8 cellular contexts compared by ENCODE assay signal in genomic region chr6:63635563-63636515, GRCh38. TPM values are rescaled to one million over a fixed set of nuclear protein-coding genes. Genes with fewer than 3 reads are reported as not detected.
DNase-seq lines count a peak whose midpoint lies in the region; ATAC-seq and TF ChIP-seq lines count a peak whose summit lies in the region.

Gene PHF3, plus strand, starts transcription at chr6:63635802. Its CDS starts 10,750 bp downstream, at chr6:63646552.

- H3K27me3 ChIP-seq in gastroesophageal sphincter, result no peaks in the 10 kb centered on the region

- peaks cover 0 to 46% (median 13%) of the 10 kb centered on the region in 3 donors for H3K4me1 ChIP-seq in gastroesophageal sphincter

- peaks cover 2% of the 10 kb centered on the region for H3K36me3 Mint-ChIP-seq in activated naive CD4-positive, alpha-beta T cell treated with anti-CD3 and anti-CD28 coated beads, Interleukin-2, amount 10 ng/mL, durations not matched to agents 7 days and 5 days

- POLR2A ChIA-PET in GM10248 (lab: Yijun Ruan, JAX), result interaction anchor here (0.6 to 1.3 kb wide), 2 partner anchors 43 to 283 kb away, joined by 3 read pairs; no protein-coding TSS in a partner anchor

- CTCF ChIA-PET in GM10248 (lab: Yijun Ruan, JAX), result interaction anchor here (0.9 to 3.4 kb wide), 9 partner anchors 8 to 283 kb away, joined by 3 to 15 read pairs (median 5); no protein-coding TSS in a partner anchor
- CTCF ChIA-PET in activated naive CD4-positive, alpha-beta T cell treated with anti-CD3 and anti-CD28 coated beads, Interleukin-2, amount 10 ng/mL, durations not matched to agents 7 days and 5 days (lab: Charles Lee), result interaction anchor here (0.5 to 2.6 kb wide), 4 partner anchors 38 to 129 kb away, joined by 3 to 18 read pairs (median 4); no protein-coding TSS in a partner anchor

- H3K4me3 ChIP-seq in SK-N-MC, result peak within 1 kb of the TSS; percentile 83
- peak within 1 kb of the TSS; percentile 82 to 85 for H3K4me3 ChIP-seq in gastroesophageal sphincter

- peak; percentile 86 for ATAC-seq in HG02571 (IDR thresholded peaks at IDR 0.05; ENCODE audit: unreplicated experiment)
- peak; percentile 97 for ATAC-seq in gastroesophageal sphincter

- 0% methylated on average over 4 to 16 of the region's 127 CpGs for WGBS in gastroesophageal sphincter (ENCODE audit: low coverage in 1 of 2), 2 donors

- peak within 1 kb of the TSS; percentile 99 for H3K4me3 Mint-ChIP-seq in activated naive CD4-positive, alpha-beta T cell treated with anti-CD3 and anti-CD28 coated beads, Interleukin-2, amount 10 ng/mL, durations not matched to agents 7 days and 5 days

- peaks cover 46% of the 10 kb centered on the region for H3K4me1 Mint-ChIP-seq in activated naive CD4-positive, alpha-beta T cell treated with anti-CD3 and anti-CD28 coated beads, Interleukin-2, amount 10 ng/mL, durations not matched to agents 7 days and 5 days

- peak within 1 kb of the TSS; percentile 92 for H3K9ac ChIP-seq in SK-N-MC (ENCODE audit: insufficient read length)

- TF ChIP-seq EP300 in gastroesophageal sphincter (IDR thresholded peaks at IDR 0.05), result no peak

- TF ChIP-seq POLR2A in gastroesophageal sphincter (IDR thresholded peaks at IDR 0.05), result peak; percentile 24 to 44

- H3K36me3 ChIP-seq in SK-N-MC (ENCODE audit: insufficient read depth, low read length), result peaks cover 2% of the 10 kb centered on the region; the same call in 1 of the 2 replicates
- H3K36me3 ChIP-seq in gastroesophageal sphincter, result no peaks in the 10 kb centered on the region

- no peak for TF ChIP-seq CTCF in GM10248 (IDR thresholded peaks at IDR 0.05; ENCODE audit: control extremely low read depth, extremely low read depth, low read depth, missing control alignments)
- TF ChIP-seq CTCF in gastroesophageal sphincter (IDR thresholded peaks at IDR 0.05), result peak in 2 of 4 experiments; percentile 22 to 32

- no peaks in the 10 kb centered on the region for H3K9me3 Mint-ChIP-seq in activated naive CD4-positive, alpha-beta T cell treated with anti-CD3 and anti-CD28 coated beads, Interleukin-2, amount 10 ng/mL, durations not matched to agents 7 days and 5 days

- peak within 1 kb of the TSS; percentile 98 for H3K27ac Mint-ChIP-seq in activated naive CD4-positive, alpha-beta T cell treated with anti-CD3 and anti-CD28 coated beads, Interleukin-2, amount 10 ng/mL, durations not matched to agents 7 days and 5 days

- H3K27ac ChIP-seq in SK-N-MC (peak within 1 kb of the TSS; percentile 83), gastroesophageal sphincter (peak within 1 kb of the TSS; percentile 89 to 96 (median 95))

- no peaks in the 10 kb centered on the region for H3K27me3 Mint-ChIP-seq in activated naive CD4-positive, alpha-beta T cell treated with anti-CD3 and anti-CD28 coated beads, Interleukin-2, amount 10 ng/mL, durations not matched to agents 7 days and 5 days

- H3K9me3 ChIP-seq in SK-N-MC (ENCODE audit: low read depth, low read length) (no peaks in the 10 kb centered on the region), gastroesophageal sphincter (no peaks in the 10 kb centered on the region)

- DNase-seq in GM10248 (ENCODE audit: extremely low spot score) (peak; percentile 96), NCI-H1048 (lab: John Stamatoyannopoulos, UW) (peak; percentile 79), SK-N-MC (ENCODE audit: low read depth, low spot score) (no peak), non-pigmented ciliary epithelial cell (ENCODE audit: low read depth) (peak; percentile 22), superior temporal gyrus (ENCODE audit: extremely low spot score) (peak; percentile 93)
- DNase-seq in activated naive CD4-positive, alpha-beta T cell treated with anti-CD3 and anti-CD28 coated beads, Interleukin-2, amount 10 ng/mL, durations not matched to agents 7 days and 5 days, result peak; percentile 91

RNA-seq across cellular contexts. Expression of gene PHF3, which starts in this region (rescaled TPM):
- total RNA-seq in gastroesophageal sphincter, result 10 to 100 TPM; 60.0 to 98.1 (median 79.8) TPM
